ENCODE assay signal across 12 cellular contexts in genomic region chr1:155178441-155179106, GRCh38. TPM values are rescaled to one million over a fixed set of nuclear protein-coding genes. Genes with fewer than 3 reads are reported as not detected.
DNase-seq lines count a peak whose midpoint lies in the region; ATAC-seq, FAIRE-seq and TF ChIP-seq lines count a peak whose summit lies in the region.
"Had no signal": no experiment of that assay in that cellular context is flagged by ENCODE, and none has a peak within 500 bp of the region (broad histone marks: within the 10 kb centered on the region; RNA-seq: fewer than 3 reads in every experiment).

No MANE protein-coding gene starts in this region.

- ATAC-seq in heart left ventricle (no peak), heart right ventricle (no peak), GM21717 (IDR thresholded peaks at IDR 0.05; ENCODE audit: unreplicated experiment) (no peak)
- ATAC-seq: left colon had no signal

- H3K4me1 ChIP-seq in heart left ventricle (peaks cover 0 to 29% (median 8%) of the 10 kb centered on the region in 12 donors), heart right ventricle (peaks cover 2 to 32% (median 10%) of the 10 kb centered on the region in 9 donors), Peyer's patch (peaks cover 0 to 15% (median 9%) of the 10 kb centered on the region in 4 donors), kidney (ENCODE audit: control insufficient read depth in 1 of 2, insufficient read depth in 1 of 2, low read depth in 1 of 2, low read length in 2 of 2) (peaks cover 7 to 11% of the 10 kb centered on the region in 2 donors), transverse colon (peaks cover 9 to 17% (median 13%) of the 10 kb centered on the region in 4 donors)

- TF ChIP-seq POLR2A in heart left ventricle (IDR thresholded peaks at IDR 0.05) (no peak), Peyer's patch (IDR thresholded peaks at IDR 0.05) (no peak), transverse colon (IDR thresholded peaks at IDR 0.05) (no peak)

- whole genome bisulfite sequencing in heart left ventricle, 4 donors = 80 to 82% (median 81%) methylated on average over 30 of the region's 30 CpGs
- WGBS in heart right ventricle, 2 donors = 81 to 83% methylated on average over 30 of the region's 30 CpGs
- 73 to 88% methylated on average over 10 to 30 of the region's 30 CpGs for WGBS in transverse colon (ENCODE audit: low coverage in 1 of 2), 2 donors

- intact Hi-C loops in heart left ventricle (cut with DNase I) (loop anchor here in 6 of 10 donors (5.0 to 10.0 kb wide), 3 partner anchors 46 to 416 kb away; no protein-coding TSS in a partner anchor), heart right ventricle (cut with DNase I) (loop anchor here in 3 of 10 donors (5.0 to 10.0 kb wide), 3 partner anchors 44 to 49 kb away; no protein-coding TSS in a partner anchor), kidney (cut with DNase I) (loop anchor here (10.0 kb wide), 1 partner anchor 46 kb away; no protein-coding TSS in a partner anchor), transverse colon (cut with DNase I; ENCODE audit: low total_unique reads) (no loop called here)

- no peaks in the 10 kb centered on the region for H3K9me3 ChIP-seq in heart left ventricle
- H3K9me3 ChIP-seq in heart right ventricle = no peaks in the 10 kb centered on the region
- no peaks in the 10 kb centered on the region for H3K9me3 ChIP-seq in Peyer's patch
- no peaks in the 10 kb centered on the region for H3K9me3 ChIP-seq in kidney (ENCODE audit: control insufficient read depth in 1 of 2, low read length in 2 of 2)
- H3K9me3 ChIP-seq in transverse colon = no peaks in the 10 kb centered on the region
- H3K9me3 ChIP-seq: MG63 had no signal

- H3K36me3 ChIP-seq in heart left ventricle (no peaks in the 10 kb centered on the region), heart right ventricle (no peaks in the 10 kb centered on the region), Peyer's patch (no peaks in the 10 kb centered on the region), kidney (ENCODE audit: control insufficient read depth in 1 of 2, insufficient read depth in 2 of 2, low read length in 2 of 2) (no peaks in the 10 kb centered on the region), transverse colon (no peaks in the 10 kb centered on the region)
- H3K36me3 ChIP-seq: MG63 had no signal

- H3K27ac ChIP-seq in heart left ventricle (peak overlapping the region in 1 of 12 donors; percentile 42), heart right ventricle (peak overlapping the region in 1 of 10 donors; percentile 36), Peyer's patch (no peak overlapping the region), kidney (ENCODE audit: low read depth in 2 of 2, low read length in 2 of 2) (no peak overlapping the region), transverse colon (no peak overlapping the region)
- H3K27ac ChIP-seq: PC-9 had no signal

- H3K4me3 ChIP-seq in heart left ventricle (peak overlapping the region in 3 of 12 donors; percentile 7 to 44 (median 23)), heart right ventricle (peak overlapping the region in 4 of 10 donors; percentile 7 to 46 (median 25)), Peyer's patch (no peak overlapping the region), kidney (ENCODE audit: low read length in 2 of 2) (no peak overlapping the region), transverse colon (no peak overlapping the region)
- H3K4me3 ChIP-seq: MG63, PC-9 had no signal

- in situ Hi-C loops in transverse colon (cut with MboI; ENCODE audit: low pct_ligation_motif_present in 1 of 4, low pct_unique_long_range_greater_than_20kb in 1 of 4, low sequenced_read_pairs in 3 of 4) = no loop called here

- no peak overlapping the region for H3K9ac ChIP-seq in kidney (ENCODE audit: low read length in 2 of 2)

- no peak for TF ChIP-seq CTCF in heart left ventricle (IDR thresholded peaks at IDR 0.05)
- TF ChIP-seq CTCF in heart right ventricle (IDR thresholded peaks at IDR 0.05) = no peak
- TF ChIP-seq CTCF in Peyer's patch (IDR thresholded peaks at IDR 0.05) = no peak
- TF ChIP-seq CTCF in kidney (IDR thresholded peaks at IDR 0.05; ENCODE audit: borderline replicate concordance, extremely low read depth, insufficient read depth) = no peak
- no peak for TF ChIP-seq CTCF in transverse colon (IDR thresholded peaks at IDR 0.05)

- H3K27me3 ChIP-seq in heart left ventricle = peaks cover 0 to 25% (median 14%) of the 10 kb centered on the region in 9 donors
- H3K27me3 ChIP-seq in heart right ventricle = peaks cover 7 to 26% (median 19%) of the 10 kb centered on the region in 7 donors
- peaks cover 0 to 4% of the 10 kb centered on the region in 2 donors for H3K27me3 ChIP-seq in Peyer's patch
- peaks cover 6% of the 10 kb centered on the region for H3K27me3 ChIP-seq in transverse colon
- H3K27me3 ChIP-seq: MG63 had no signal

- FAIRE-seq in kidney (lab: Jason Lieb, UNC) = no peak

- no peak for TF ChIP-seq EP300 in transverse colon (IDR thresholded peaks at IDR 0.05; ENCODE audit: low read depth)

- DNase-seq in heart left ventricle (peak in 3 of 5 donors; percentile 16 to 54 (median 39)), heart right ventricle (no peak), Peyer's patch (peak in 2 of 3 donors; percentile 41 to 48), kidney (peak; percentile 79), transverse colon (peak; percentile 24), GM19240 (ENCODE audit: insufficient read length, low spot score) (no peak)
- DNase-seq in activated CD4-positive, CD25-positive, alpha-beta regulatory T cell (lab: John Stamatoyannopoulos, UW) = no peak
- DNase-seq: left colon, MG63, PC-9, T1000 had no signal

RNA-seq across cellular contexts. Expression of gene TRIM46, which starts 4.9 kb away (rescaled TPM):
- under 1 TPM in 5 of 9 donors, not detected in 4; 0.08 to 0.41 (median 0.12) TPM for total RNA-seq in heart left ventricle
- under 1 TPM in 1 of 2 donors, not detected in 1; 0.04 TPM for polyA plus RNA-seq in heart left ventricle
- under 1 TPM in 2 of 10 donors, not detected in 8; 0.10 to 0.35 TPM for total RNA-seq in heart right ventricle
- polyA plus RNA-seq in heart right ventricle = under 1 TPM; 0.04 to 0.07 TPM
- total RNA-seq in Peyer's patch = not detected
- 2.1 TPM for total RNA-seq in kidney
- 0.28 TPM for polyA plus RNA-seq in kidney (ENCODE audit: insufficient read depth, low read depth, low replicate concordance)
- under 1 TPM in 2 of 4 donors, not detected in 2; 0.41 to 0.48 TPM for total RNA-seq in transverse colon

RNA-seq across cellular contexts. Expression of gene KRTCAP2, which starts 5.5 kb away (rescaled TPM):
- total RNA-seq in heart left ventricle (100 to 1,000 TPM; 106 to 199 (median 123) TPM), heart right ventricle (100 to 1,000 TPM in 9 of 10 donors, 10 to 100 TPM in 1; 96.1 to 173 (median 114) TPM), Peyer's patch (100 to 1,000 TPM; 111 to 137 (median 117) TPM), kidney (198 TPM), transverse colon (100 to 1,000 TPM; 106 to 240 (median 131) TPM)
- polyA plus RNA-seq in heart left ventricle (100 to 1,000 TPM; 220 to 283 TPM), heart right ventricle (100 to 1,000 TPM; 302 to 355 TPM), kidney (ENCODE audit: insufficient read depth, low read depth, low replicate concordance) (351 TPM)

RNA-seq across cellular contexts. Expression of gene THBS3, which starts 29.1 kb away (rescaled TPM):
- total RNA-seq in heart left ventricle (10 to 100 TPM in 2 of 9 donors, 1 to 10 TPM in 7; 3.0 to 22.2 (median 5.5) TPM), heart right ventricle (1 to 10 TPM; 3.8 to 8.8 (median 6.4) TPM), Peyer's patch (10 to 100 TPM; 15.9 to 58.6 (median 46.5) TPM), kidney (33.0 TPM), transverse colon (10 to 100 TPM; 19.2 to 37.8 (median 27.0) TPM)
- polyA plus RNA-seq in heart left ventricle (1 to 10 TPM; 2.7 to 6.8 TPM), heart right ventricle (10 to 100 TPM in 1 of 2 donors, 1 to 10 TPM in 1; 4.9 to 23.5 TPM), kidney (ENCODE audit: insufficient read depth, low read depth, low replicate concordance) (21.4 TPM)

RNA-seq across cellular contexts. Expression of gene MTX1, which starts 29.9 kb away (rescaled TPM):
- total RNA-seq in heart left ventricle = 10 to 100 TPM; 14.1 to 32.2 (median 19.3) TPM
- 10 to 100 TPM; 28.1 to 37.1 TPM for polyA plus RNA-seq in heart left ventricle
- total RNA-seq in heart right ventricle = 10 to 100 TPM; 13.1 to 25.8 (median 17.1) TPM
- polyA plus RNA-seq in heart right ventricle = 10 to 100 TPM; 33.9 to 49.7 TPM
- total RNA-seq in Peyer's patch = 10 to 100 TPM; 33.2 to 45.2 (median 36.5) TPM
- 38.8 TPM for total RNA-seq in kidney
- polyA plus RNA-seq in kidney (ENCODE audit: insufficient read depth, low read depth, low replicate concordance) = 86.9 TPM
- 10 to 100 TPM; 24.3 to 64.0 (median 46.0) TPM for total RNA-seq in transverse colon

RNA-seq across cellular contexts. Expression of gene DPM3, which starts 38.2 kb away (rescaled TPM):
- total RNA-seq in heart left ventricle (10 to 100 TPM; 46.1 to 70.7 (median 54.4) TPM), heart right ventricle (10 to 100 TPM; 48.2 to 70.9 (median 53.4) TPM), Peyer's patch (10 to 100 TPM; 33.5 to 89.2 (median 65.0) TPM), kidney (84.4 TPM), transverse colon (100 to 1,000 TPM in 1 of 4 donors, 10 to 100 TPM in 2, 1 to 10 TPM in 1; 7.2 to 130 (median 62.6) TPM)
- polyA plus RNA-seq in heart left ventricle (100 to 1,000 TPM in 1 of 2 donors, 10 to 100 TPM in 1; 75.4 to 216 TPM), heart right ventricle (100 to 1,000 TPM; 144 to 304 TPM), kidney (ENCODE audit: insufficient read depth, low read depth, low replicate concordance) (237 TPM)

Comparison
In these comparisons a context has a peak if more than half of its experiments do, and no peak if none do; other contexts are left out.
1. DNase-seq: peak in heart left ventricle (3 of 5), Peyer's patch (2 of 3), kidney (single experiment) and transverse colon (single experiment); none in heart right ventricle (0 of 2), activated CD4-positive, CD25-positive, alpha-beta regulatory T cell (0 of 4) and GM19240 (single experiment).